Comparison of ENCODE assay signal across 17 cellular contexts in genomic region chr6:40778918-40779317, GRCh38.
DNase-seq lines count a peak whose midpoint lies in the region; ATAC-seq, FAIRE-seq and TF ChIP-seq lines count a peak whose summit lies in the region.
"Had no signal": no experiment of that assay in that cellular context is flagged by ENCODE, and none has a peak within 500 bp of the region (broad histone marks: within the 10 kb centered on the region; RNA-seq: fewer than 3 reads in every experiment).

No MANE protein-coding gene starts in this region.

- TF ChIP-seq EP300 in stomach (IDR thresholded peaks at IDR 0.05) = no peak

- intact Hi-C loops in stomach (cut with DNase I; ENCODE audit: low total_unique reads) = no loop called here
- intact Hi-C loops in activated T-helper 1 cell treated with anti-CD3 and anti-CD28 coated beads, Interleukin-12 subunit alpha, Interleukin-12 subunit beta, Interleukin-2, Interleukin-4 antibody, amounts not matched to agents 30 ng/mL and 10 ng/mL and 1 ng/mL, durations not matched to agents 14 hours and 24 hours and 36 hours (cut with micrococcal nuclease) = no loop called here

- H3K36me3 ChIP-seq in keratinocyte (ENCODE audit: control insufficient read depth in 2 of 2, extremely low read depth in 1 of 2, insufficient read depth in 2 of 2, low read length in 2 of 2) = no peaks in the 10 kb centered on the region
- no peaks in the 10 kb centered on the region for H3K36me3 ChIP-seq in stomach
- H3K36me3 ChIP-seq: HAP-1 had no signal

- H3K4me3 Mint-ChIP-seq in activated T-helper 1 cell treated with anti-CD3 and anti-CD28 coated beads, Interleukin-12 subunit alpha, Interleukin-12 subunit beta, Interleukin-2, Interleukin-4 antibody, amounts not matched to agents 30 ng/mL and 10 ng/mL and 1 ng/mL, durations not matched to agents 14 hours and 24 hours and 36 hours = no peak overlapping the region

- dilution Hi-C loops in keratinocyte (cut with MboI; ENCODE audit: extremely low pct_ligation_motif_present, low sequenced_read_pairs) = no loop called here

- no peak overlapping the region for H3K9ac ChIP-seq in keratinocyte (ENCODE audit: control insufficient read depth, extremely low read depth, insufficient read depth, low read length)

- H3K79me2 ChIP-seq in keratinocyte (ENCODE audit: control insufficient read depth, insufficient read depth, low read length) = no peaks in the 10 kb centered on the region

- H3K4me3 ChIP-seq in keratinocyte (ENCODE audit: control insufficient read depth in 2 of 3, extremely low read depth in 1 of 3, insufficient read depth in 2 of 3, low read depth in 1 of 3, low read length in 3 of 3) (no peak overlapping the region), stomach (no peak overlapping the region)
- H3K4me3 ChIP-seq: HAP-1 had no signal

- no peaks in the 10 kb centered on the region for H3K9me1 ChIP-seq in keratinocyte (ENCODE audit: control insufficient read depth, extremely low read depth, insufficient read depth, low read length)

- no peaks in the 10 kb centered on the region for H3K9me3 Mint-ChIP-seq in activated T-helper 1 cell treated with anti-CD3 and anti-CD28 coated beads, Interleukin-12 subunit alpha, Interleukin-12 subunit beta, Interleukin-2, Interleukin-4 antibody, amounts not matched to agents 30 ng/mL and 10 ng/mL and 1 ng/mL, durations not matched to agents 14 hours and 24 hours and 36 hours

- no peaks in the 10 kb centered on the region for H3K4me1 Mint-ChIP-seq in activated T-helper 1 cell treated with anti-CD3 and anti-CD28 coated beads, Interleukin-12 subunit alpha, Interleukin-12 subunit beta, Interleukin-2, Interleukin-4 antibody, amounts not matched to agents 30 ng/mL and 10 ng/mL and 1 ng/mL, durations not matched to agents 14 hours and 24 hours and 36 hours (ENCODE audit: low read depth)

- TF ChIP-seq CTCF in keratinocyte (optimal IDR thresholded peaks at IDR 0.05 in 1 of 3, IDR thresholded peaks at IDR 0.05 in 1 of 3, conservative IDR thresholded peaks at IDR 0.05 in 1 of 3; ENCODE audit: extremely low read depth in 1 of 3, insufficient read depth in 2 of 3, low read length in 3 of 3) = no peak
- no peak for TF ChIP-seq CTCF in stomach (IDR thresholded peaks at IDR 0.05)

- H3K27me3 ChIP-seq in keratinocyte (ENCODE audit: control insufficient read depth, extremely low read depth, insufficient read depth, low read length) = peaks cover 3% of the 10 kb centered on the region
- peaks cover 0 to 11% (median 0%) of the 10 kb centered on the region in 3 donors for H3K27me3 ChIP-seq in stomach

- TF ChIP-seq POLR2A in stomach (IDR thresholded peaks at IDR 0.05) = no peak

- no peaks in the 10 kb centered on the region for H3K27me3 Mint-ChIP-seq in activated T-helper 1 cell treated with anti-CD3 and anti-CD28 coated beads, Interleukin-12 subunit alpha, Interleukin-12 subunit beta, Interleukin-2, Interleukin-4 antibody, amounts not matched to agents 30 ng/mL and 10 ng/mL and 1 ng/mL, durations not matched to agents 14 hours and 24 hours and 36 hours (ENCODE audit: insufficient read depth)

- H3K36me3 Mint-ChIP-seq in activated T-helper 1 cell treated with anti-CD3 and anti-CD28 coated beads, Interleukin-12 subunit alpha, Interleukin-12 subunit beta, Interleukin-2, Interleukin-4 antibody, amounts not matched to agents 30 ng/mL and 10 ng/mL and 1 ng/mL, durations not matched to agents 14 hours and 24 hours and 36 hours (ENCODE audit: low read depth) = no peaks in the 10 kb centered on the region

- no peaks in the 10 kb centered on the region for H3K9me3 ChIP-seq in keratinocyte (ENCODE audit: control insufficient read depth, low read depth, low read length)
- H3K9me3 ChIP-seq in stomach = no peaks in the 10 kb centered on the region
- H3K9me3 ChIP-seq: HAP-1 had no signal

- WGBS in stomach, 5 donors = 20 to 69% (median 30%) methylated on average over 1 of the region's 1 CpG

- H4K20me1 ChIP-seq in keratinocyte (ENCODE audit: control insufficient read depth, extremely low read depth, insufficient read depth, low read length) = no peaks in the 10 kb centered on the region

- H3K27ac ChIP-seq in keratinocyte (ENCODE audit: control insufficient read depth, insufficient read depth, low read length) (no peak overlapping the region), stomach (no peak overlapping the region)
- H3K27ac ChIP-seq: 22Rv1, C4-2B had no signal

- peak overlapping the region; percentile 7 for H3K4me2 ChIP-seq in keratinocyte (ENCODE audit: control insufficient read depth, extremely low read depth, insufficient read depth, low read depth, low read length)

- H3K4me1 ChIP-seq in keratinocyte (ENCODE audit: control insufficient read depth, extremely low read depth, insufficient read depth, low read length) = peaks cover 22% of the 10 kb centered on the region
- peaks cover 0 to 5% (median 0%) of the 10 kb centered on the region in 4 donors for H3K4me1 ChIP-seq in stomach
- H3K4me1 ChIP-seq: HAP-1 had no signal

- H2AFZ ChIP-seq in keratinocyte (ENCODE audit: control insufficient read depth, low read length) = no peak overlapping the region

- ATAC-seq in GM19467 (IDR thresholded peaks at IDR 0.05; ENCODE audit: unreplicated experiment) = no peak

- H3K27ac Mint-ChIP-seq in activated T-helper 1 cell treated with anti-CD3 and anti-CD28 coated beads, Interleukin-12 subunit alpha, Interleukin-12 subunit beta, Interleukin-2, Interleukin-4 antibody, amounts not matched to agents 30 ng/mL and 10 ng/mL and 1 ng/mL, durations not matched to agents 14 hours and 24 hours and 36 hours = no peak overlapping the region

- peak; percentile 23 for FAIRE-seq in keratinocyte (lab: Jason Lieb, UNC)
- FAIRE-seq: D721Med had no signal

- DNase-seq in DMS53 (lab: John Stamatoyannopoulos, UW) (peak; percentile 14), DMS53 treated with DMSO at 0.1 percent for 48 hours (lab: John Stamatoyannopoulos, UW; ENCODE audit: unreplicated experiment) (no peak), RPMI8226 (peak; percentile 20), keratinocyte (ENCODE audit: low read depth, low spot score) (no peak), stomach (peak; percentile 66), NCI-H524 (lab: John Stamatoyannopoulos, UW) (no peak)
- DNase-seq in activated T-helper 1 cell treated with anti-CD3 and anti-CD28 coated beads, Interleukin-12 subunit alpha, Interleukin-12 subunit beta, Interleukin-2, Interleukin-4 antibody, amounts not matched to agents 30 ng/mL and 10 ng/mL and 1 ng/mL, durations not matched to agents 14 hours and 24 hours and 36 hours (ENCODE audit: low spot score) = no peak
- DNase-seq: AML-193, DMS79 treated with DMSO at 0.1 percent for 48 hours, NCI-H1694 treated with DMSO at 0.1 percent for 48 hours, NCI-H748 treated with DMSO at 0.1 percent for 48 hours, SHP77 treated with DMSO at 0.1 percent for 48 hours had no signal

Comparison
In these comparisons a context has a peak if more than half of its experiments do, and no peak if none do; other contexts are left out.
1. DNase-seq: peak in DMS53 (single experiment), RPMI8226 (single experiment) and stomach (single experiment); none in DMS53 treated with DMSO at 0.1 percent for 48 hours (single experiment), keratinocyte (single experiment), activated T-helper 1 cell treated with anti-CD3 and anti-CD28 coated beads, Interleukin-12 subunit alpha, Interleukin-12 subunit beta, Interleukin-2, Interleukin-4 antibody, amounts not matched to agents 30 ng/mL and 10 ng/mL and 1 ng/mL, durations not matched to agents 14 hours and 24 hours and 36 hours (single experiment) and NCI-H524 (0 of 2).